9 cellular contexts compared by ENCODE assay signal in the genomic region with DNA sequence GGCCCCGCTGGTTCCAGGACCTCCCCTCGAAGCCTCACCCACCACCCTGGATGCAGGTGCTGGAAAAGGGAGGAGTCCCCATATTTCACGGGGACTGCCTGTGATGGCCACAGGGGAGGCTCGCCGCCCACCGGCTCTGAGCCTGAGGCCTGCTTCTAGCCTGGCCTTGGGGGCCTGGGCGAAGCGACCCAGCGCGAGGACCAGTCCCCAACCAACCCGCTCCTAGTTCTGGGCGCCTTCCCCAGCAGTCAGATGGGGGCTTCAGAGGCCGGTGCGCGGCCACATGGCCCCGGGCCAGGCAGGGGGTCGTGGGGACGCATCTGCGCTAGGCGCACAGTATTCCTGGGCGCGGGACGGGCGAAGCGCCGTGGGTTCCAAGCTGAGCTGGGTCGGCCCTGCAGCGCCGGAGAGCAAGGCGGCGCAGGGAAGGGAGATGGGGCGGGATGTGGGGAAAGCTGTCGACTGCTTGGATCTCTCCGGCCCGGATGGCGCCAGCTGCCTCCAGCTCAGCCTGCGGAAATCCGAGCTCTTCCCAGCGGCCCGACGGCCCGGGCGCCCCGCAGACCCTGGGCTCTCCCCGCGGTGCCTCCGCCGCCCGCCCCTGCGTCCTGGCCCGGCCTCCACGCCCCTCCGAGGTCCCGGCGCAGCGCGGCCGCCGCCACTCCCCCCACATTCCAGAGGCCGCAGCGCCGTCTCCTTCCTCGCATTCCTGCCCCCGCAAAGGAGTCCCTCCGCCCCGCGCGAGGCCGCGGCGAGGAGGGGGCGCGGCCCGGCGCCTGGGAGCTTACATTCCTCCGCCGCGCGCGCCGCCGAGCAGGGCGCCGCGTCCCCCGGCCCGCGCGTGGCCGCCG. TPM values are rescaled to one million over a fixed set of nuclear protein-coding genes. Genes with fewer than 3 reads are reported as not detected.
DNase-seq lines count a peak whose midpoint lies in the region; ATAC-seq, FAIRE-seq and TF ChIP-seq lines count a peak whose summit lies in the region.
"Had no signal": no experiment of that assay in that cellular context is flagged by ENCODE, and none has a peak within 500 bp of the region (broad histone marks: within the 10 kb centered on the region; RNA-seq: fewer than 3 reads in every experiment).

Gene WTIP (plus strand): TSS at position 788 of the 851 bp plus-strand sequence. CDS start 217 bp downstream, outside the sequence.

- H3K27me3 ChIP-seq in endothelial cell of umbilical vein (ENCODE audit: control insufficient read depth in 2 of 2, insufficient read depth in 2 of 2, low read length in 2 of 2) (no peaks in the 10 kb centered on the region), uterus (no peaks in the 10 kb centered on the region)

- peak; percentile 83 for FAIRE-seq in endothelial cell of umbilical vein (lab: Jason Lieb, UNC)

- DNase-seq in D341Med (ENCODE audit: low spot score) (peak; percentile 80), endothelial cell of umbilical vein (ENCODE audit: low read depth, low spot score) (peak; percentile 82), uterus (peak; percentile 73 to 81), Ammon's horn (ENCODE audit: low spot score) (no peak)

- H3K36me3 ChIP-seq in endothelial cell of umbilical vein (ENCODE audit: control insufficient read depth in 2 of 2, extremely low read depth in 1 of 2, insufficient read depth in 2 of 2, low read length in 2 of 2): no peaks in the 10 kb centered on the region
- H3K36me3 ChIP-seq in mesodermal cell (ENCODE audit: control insufficient read depth, insufficient read depth, low read length): peaks cover 12% of the 10 kb centered on the region
- H3K36me3 ChIP-seq in uterus: no peaks in the 10 kb centered on the region
- H3K36me3 ChIP-seq: neutrophil had no signal

- peaks cover 31% of the 10 kb centered on the region for H3K79me2 ChIP-seq in endothelial cell of umbilical vein (ENCODE audit: control insufficient read depth, insufficient read depth, low read length)

- H3K9ac ChIP-seq in endothelial cell of umbilical vein (replicated peaks; ENCODE audit: extremely low read depth, insufficient read depth, low read length): peak within 1 kb of the TSS; percentile 83

- H3K9me1 ChIP-seq in endothelial cell of umbilical vein (replicated peaks; ENCODE audit: control insufficient read depth, extremely low read depth, insufficient read depth, low read length): no peaks in the 10 kb centered on the region

- H3K4me3 ChIP-seq in endothelial cell of umbilical vein (replicated peaks in 1 of 3; ENCODE audit: insufficient read depth in 1 of 3, low read depth in 1 of 3, low read length in 3 of 3): peak within 1 kb of the TSS; percentile 45 to 77 (median 53)
- peak within 1 kb of the TSS; percentile 59 for H3K4me3 ChIP-seq in mesodermal cell (ENCODE audit: extremely low read depth, insufficient read depth, low read length, poor library complexity, severe bottlenecking)
- peak within 1 kb of the TSS; percentile 38 to 82 for H3K4me3 ChIP-seq in uterus

- no peaks in the 10 kb centered on the region for H3K9me3 ChIP-seq in endothelial cell of umbilical vein (replicated peaks; ENCODE audit: control insufficient read depth, insufficient read depth, low read length)
- no peaks in the 10 kb centered on the region for H3K9me3 ChIP-seq in mesodermal cell (ENCODE audit: control insufficient read depth, low read length)
- H3K9me3 ChIP-seq in uterus: no peaks in the 10 kb centered on the region
- H3K9me3 ChIP-seq: neutrophil had no signal

- no peak for TF ChIP-seq CTCF in endothelial cell of umbilical vein (IDR thresholded peaks at IDR 0.05; ENCODE audit: extremely low read depth in 1 of 2, insufficient read depth in 1 of 2, low read depth in 1 of 2, low read length in 2 of 2)
- peak in 1 of 4 experiments; percentile 3 for TF ChIP-seq CTCF in uterus (IDR thresholded peaks at IDR 0.05)

- BruUV-seq in endothelial cell of umbilical vein (replicated peaks; lab: Mats Ljungman, UMichigan): no TSS peak

- H3K27ac ChIP-seq in endothelial cell of umbilical vein (ENCODE audit: insufficient read depth, low read depth, low read length) (peak within 1 kb of the TSS; percentile 65), mesodermal cell (ENCODE audit: low read depth, low read length, severe bottlenecking) (peak within 1 kb of the TSS; percentile 94), uterus (peak within 1 kb of the TSS; percentile 75 to 87)
- H3K27ac ChIP-seq: neutrophil had no signal

- CTCF ChIA-PET in endothelial cell of umbilical vein (lab: Charles Lee): interaction anchor here (1.2 kb wide), 1 partner anchor 11 kb away, joined by 3 read pairs; no protein-coding TSS in a partner anchor

- intact Hi-C loops in endothelial cell of umbilical vein (cut with micrococcal nuclease): loop anchor here (1.0 kb wide), 1 partner anchor 20 kb away; no protein-coding TSS in a partner anchor
- intact Hi-C loops in uterus (cut with DNase I; ENCODE audit: low total_unique reads): loop anchor here (10.0 kb wide), 1 partner anchor 46 kb away; no protein-coding TSS in a partner anchor

- ATAC-seq in HG03039 (IDR thresholded peaks at IDR 0.05; ENCODE audit: unreplicated experiment) (no peak), HG03521 (IDR thresholded peaks at IDR 0.05; ENCODE audit: unreplicated experiment) (no peak)

- POLR2A ChIA-PET in endothelial cell of umbilical vein (lab: Charles Lee): interaction anchor here (0.6 to 1.7 kb wide), 2 partner anchors 56 to 1120 kb away, joined by 3 to 8 read pairs; no protein-coding TSS in a partner anchor

- no peaks in the 10 kb centered on the region for H4K20me1 ChIP-seq in endothelial cell of umbilical vein (replicated peaks; ENCODE audit: control insufficient read depth, extremely low read depth, insufficient read depth, low read length)

- peak within 1 kb of the TSS; percentile 45 for H3K4me2 ChIP-seq in endothelial cell of umbilical vein (ENCODE audit: insufficient read depth, low read length)

- H3K4me1 ChIP-seq in endothelial cell of umbilical vein (ENCODE audit: control insufficient read depth, extremely low read depth, insufficient read depth, low read length) (peaks cover 16% of the 10 kb centered on the region), mesodermal cell (ENCODE audit: control insufficient read depth, insufficient read depth, low read length, poor library complexity, severe bottlenecking) (peaks cover 15% of the 10 kb centered on the region), uterus (peaks cover 0 to 16% of the 10 kb centered on the region in 2 donors)

- 5 to 6% methylated on average over 61 to 77 of the region's 91 CpGs for WGBS in mesodermal cell (ENCODE audit: insufficient coverage in 2 of 2), 2 experiments

- dilution Hi-C loops in endothelial cell of umbilical vein (cut with MboI; ENCODE audit: extremely low pct_ligation_motif_present, low sequenced_read_pairs): no loop called here

- TF ChIP-seq POLR2A in endothelial cell of umbilical vein (IDR thresholded peaks at IDR 0.05; ENCODE audit: low read depth, low read length) (peak; percentile 56), uterus (IDR thresholded peaks at IDR 0.05) (peak; percentile 43 to 54)

- peak within 1 kb of the TSS; percentile 84 for H2AFZ ChIP-seq in endothelial cell of umbilical vein (ENCODE audit: low read depth, low read length)

TF ChIP-seq in PFSK-1, 5 proteins besides CTCF, POLR2A, EP300 and RAD21:
- TF ChIP-seq FOXP2 (optimal IDR thresholded peaks at IDR 0.05; ENCODE audit: borderline replicate concordance, extremely low read depth, extremely low read length, insufficient read depth): peak; percentile 46
- no peak for TF ChIP-seq TAF1 (IDR thresholded peaks at IDR 0.05; ENCODE audit: borderline replicate concordance, insufficient read depth, low read length)
TF ChIP-seq in PFSK-1: peak in this region for 1.

TF ChIP-seq in endothelial cell of umbilical vein, 7 proteins besides CTCF, POLR2A, EP300 and RAD21:
- TF ChIP-seq MYC (IDR thresholded peaks at IDR 0.05; ENCODE audit: low read depth, low read length) (no peak), POLR2AphosphoS5 (IDR thresholded peaks at IDR 0.05; ENCODE audit: insufficient read depth, low read depth, low read length) (peak; percentile 76)
TF ChIP-seq in endothelial cell of umbilical vein: peak in this region for 1.

RNA-seq across cellular contexts. Expression of gene WTIP, which starts in this region (rescaled TPM):
- polyA plus RNA-seq in PFSK-1 (2012; ENCODE audit: insufficient read length, low read depth): 11.8 TPM
- total RNA-seq in endothelial cell of umbilical vein: 25.7 and 26.9 TPM in 2 replicates
- polyA plus RNA-seq in endothelial cell of umbilical vein: 18.0 and 22.4 TPM in 2 replicates
- polyA plus RNA-seq in endothelial cell of umbilical vein (2011; cell fraction: cytosol; rRNA removed): 23.3 and 24.7 TPM in 2 replicates
- 21.4 and 26.1 TPM in 2 replicates for polyA plus RNA-seq in endothelial cell of umbilical vein (2011; cell fraction: nucleus; rRNA removed)
- polyA plus RNA-seq in endothelial cell of umbilical vein (2012): 20.2 and 25.0 TPM in 2 replicates
- 40.8 and 49.6 TPM in 2 replicates for polyA minus RNA-seq in endothelial cell of umbilical vein
- polyA minus RNA-seq in endothelial cell of umbilical vein (2011; cell fraction: cytosol; rRNA and poly(A)+ RNA removed): 0.51 TPM
- 14.7 and 17.6 TPM in 2 replicates for polyA minus RNA-seq in endothelial cell of umbilical vein (2011; cell fraction: nucleus; rRNA and poly(A)+ RNA removed)
- 19.1 TPM for polyA plus RNA-seq in mesodermal cell (2013, experiment 1 of 2)
- 15.3 TPM for polyA plus RNA-seq in mesodermal cell (2013, experiment 2 of 2)
- total RNA-seq in uterus: 10 to 100 TPM in 2 of 4 donors, 1 to 10 TPM in 2; 5.9 to 38.0 (median 19.3) TPM
